ENCODE assay signal across 2 cellular contexts in genomic region chr11:46356911-46357482, GRCh38.
TF ChIP-seq lines count a peak whose summit lies in the region.

No MANE protein-coding gene starts in this region.

TF ChIP-seq in A549, 52 proteins besides CTCF, POLR2A, EP300 and RAD21:
- TF ChIP-seq HMGXB4 (CRISPR knock-in tag; IDR thresholded peaks at IDR 0.05; ENCODE audit: borderline replicate concordance), result no peak
- no peak for TF ChIP-seq POLR2AphosphoS2 (conservative IDR thresholded peaks at IDR 0.05; ENCODE audit: low read length)
- peak; percentile 59 to 60; a peak in 3 of 4 replicates for TF ChIP-seq CEBPB (IDR thresholded peaks at IDR 0.05)
TF ChIP-seq in A549: peak in this region for 1.

TF ChIP-seq in IMR-90, 13 proteins besides CTCF, POLR2A, EP300 and RAD21:
- TF ChIP-seq BHLHE40 (IDR thresholded peaks at IDR 0.05; ENCODE audit: low read depth, low read length) (no peak), RCOR1 (IDR thresholded peaks at IDR 0.05; ENCODE audit: insufficient replicate concordance, low read length) (no peak), NFE2L2 (IDR thresholded peaks at IDR 0.05; ENCODE audit: low read depth, low read length) (peak; percentile 20; the same call in 1 of the 2 replicates), RFX5 (IDR thresholded peaks at IDR 0.05; ENCODE audit: low read depth, low read length) (no peak), ELK1 (IDR thresholded peaks at IDR 0.05; ENCODE audit: borderline replicate concordance, low read depth, low read length) (no peak), FOS (IDR thresholded peaks at IDR 0.05; ENCODE audit: low read depth, low read length) (no peak), CHD1 (IDR thresholded peaks at IDR 0.05; ENCODE audit: low read depth, low read length) (no peak), CEBPB (IDR thresholded peaks at IDR 0.05; ENCODE audit: low read depth, low read length) (peak; percentile 99), MAZ (IDR thresholded peaks at IDR 0.05; ENCODE audit: borderline replicate concordance, low read depth, low read length) (no peak), USF2 (IDR thresholded peaks at IDR 0.05; ENCODE audit: low read depth, low read length) (no peak; the same call in 1 of the 2 replicates), SMC3 (IDR thresholded peaks at IDR 0.05; ENCODE audit: low read depth, low read length) (no peak), MAFK (IDR thresholded peaks at IDR 0.05; ENCODE audit: low read depth, low read length) (no peak), MXI1 (IDR thresholded peaks at IDR 0.05; ENCODE audit: borderline replicate concordance, low read depth, low read length) (no peak)
